In the genomic region with DNA sequence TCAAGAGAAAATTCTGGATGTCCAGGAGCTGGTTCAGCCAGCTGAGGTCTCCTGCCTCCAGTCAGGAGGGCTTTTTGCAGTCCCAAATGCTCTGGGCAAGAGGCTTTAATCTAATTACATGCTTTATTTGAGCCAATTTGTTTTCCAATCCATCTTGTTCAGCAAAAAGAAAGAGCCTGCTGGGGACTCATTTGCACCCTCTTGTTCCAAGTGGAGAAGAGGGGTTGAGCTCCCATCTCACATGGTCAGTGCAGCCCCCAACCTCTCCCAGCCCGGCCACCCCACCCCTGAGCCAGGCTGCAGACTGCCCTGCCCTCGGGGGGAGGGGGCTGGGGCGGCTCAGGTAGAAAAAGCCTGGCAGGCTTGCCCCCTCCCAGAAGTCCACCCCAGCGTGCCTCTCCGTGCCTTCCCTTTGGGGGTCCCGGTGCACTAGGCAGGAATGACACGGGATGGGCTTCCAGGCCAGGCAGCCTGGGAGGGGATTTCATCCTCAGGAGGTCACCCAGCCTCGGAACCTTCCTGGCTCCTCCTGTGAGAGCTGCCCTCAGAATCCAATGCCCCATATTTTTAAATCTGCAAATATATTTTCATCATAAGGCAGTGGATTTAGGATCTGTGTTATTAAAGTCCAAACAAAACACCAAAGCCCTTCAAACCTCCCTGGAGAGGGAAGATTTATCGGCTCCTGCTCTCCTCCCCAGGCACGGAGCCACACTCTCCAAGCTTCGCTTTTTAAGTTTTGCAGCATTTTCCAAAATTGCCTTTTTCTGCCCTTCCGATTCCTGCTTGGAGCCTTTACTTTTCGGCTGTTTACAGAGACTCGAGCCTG, we compare ENCODE assay signal across 17 cellular contexts.
A peak's percentile ranks its signal among the peaks of the same experiment; 100 is the strongest.
DNase-seq lines count a peak whose midpoint lies in the region; ATAC-seq and TF ChIP-seq lines count a peak whose summit lies in the region.
"Had no signal": no experiment of that assay in that cellular context is flagged by ENCODE, and none has a peak within 500 bp of the region (broad histone marks: within the 10 kb centered on the region; RNA-seq: fewer than 3 reads in every experiment).

No MANE protein-coding gene starts in this region.

- H3K4me1 Mint-ChIP-seq in MCF 10A (ENCODE audit: insufficient read depth, unreplicated experiment), result no peaks in the 10 kb centered on the region
- H3K4me1 Mint-ChIP-seq in progenitor cell of endocrine pancreas (ENCODE audit: low read depth), result peaks cover 16% of the 10 kb centered on the region

- no peak for DNase-seq in breast epithelium (ENCODE audit: low spot score in 2 of 2)
- DNase-seq in MCF 10A (ENCODE audit: unreplicated experiment), result no peak
- DNase-seq in progenitor cell of endocrine pancreas (ENCODE audit: low spot score, unreplicated experiment), result no peak
- DNase-seq in vagina (ENCODE audit: extremely low spot score in 2 of 2), result no peak
- no peak for DNase-seq in activated CD4-positive, CD25-positive, alpha-beta regulatory T cell (lab: John Stamatoyannopoulos, UW)
- DNase-seq in occipital lobe (lab: John Stamatoyannopoulos, UW), result no peak
- DNase-seq in activated effector memory CD4-positive, alpha-beta T cell treated with Interleukin-2 at 50 U/mL for 16 hours, result no peak
- DNase-seq: activated CD8-positive, alpha-beta T cell treated with anti-CD3 and anti-CD28 coated beads, Interleukin-2, amount 10 ng/mL, durations not matched to agents 7 days and 5 days; activated naive CD8-positive, alpha-beta T cell treated with anti-CD3 and anti-CD28 coated beads, Interleukin-2, amount 10 ng/mL, durations not matched to agents 7 days and 5 days; DMS79 treated with DMSO at 0.1 percent for 48 hours; effector CD8-positive, alpha-beta T cell; left cardiac atrium; NCI-H1417 treated with DMSO at 0.1 percent for 48 hours; RPMI8226 had no signal

- 9 to 29% methylated on average over 7 to 8 of the region's 14 CpGs for WGBS in gastroesophageal sphincter (ENCODE audit: low coverage in 1 of 2), 2 donors

- H3K4me3 ChIP-seq in breast epithelium, result peak overlapping the region in 2 of 3 donors; percentile 3 to 23
- peak overlapping the region in 1 of 2 donors; percentile 3 for H3K4me3 ChIP-seq in gastroesophageal sphincter
- H3K4me3 ChIP-seq in vagina, result peak overlapping the region in 1 of 2 donors; percentile 23
- H3K4me3 ChIP-seq: mucosa of descending colon had no signal

- H3K27ac Mint-ChIP-seq in MCF 10A (ENCODE audit: low read depth, unreplicated experiment) (no peak overlapping the region), progenitor cell of endocrine pancreas (peak overlapping the region; percentile 22)
- H3K27ac Mint-ChIP-seq: activated CD8-positive, alpha-beta T cell treated with anti-CD3 and anti-CD28 coated beads, Interleukin-2, amount 10 ng/mL, durations not matched to agents 7 days and 5 days; activated naive CD8-positive, alpha-beta T cell treated with anti-CD3 and anti-CD28 coated beads, Interleukin-2, amount 10 ng/mL, durations not matched to agents 7 days and 5 days had no signal

- H3K27me3 ChIP-seq in breast epithelium (no peaks in the 10 kb centered on the region), gastroesophageal sphincter (no peaks in the 10 kb centered on the region), vagina (no peaks in the 10 kb centered on the region)

- intact Hi-C loops in breast epithelium (cut with DNase I; ENCODE audit: low total_unique reads) (loop anchor here (5.0 kb wide), 1 partner anchor 1001 kb away; no protein-coding TSS in a partner anchor), MCF 10A (cut with micrococcal nuclease) (no loop called here), vagina (cut with DNase I) (no loop called here)

- TF ChIP-seq EP300 in gastroesophageal sphincter (IDR thresholded peaks at IDR 0.05), result no peak

- H3K4me3 Mint-ChIP-seq in MCF 10A (ENCODE audit: unreplicated experiment), result no peak overlapping the region
- H3K4me3 Mint-ChIP-seq in progenitor cell of endocrine pancreas (ENCODE audit: low read depth), result no peak overlapping the region
- H3K4me3 Mint-ChIP-seq: activated CD8-positive, alpha-beta T cell treated with anti-CD3 and anti-CD28 coated beads, Interleukin-2, amount 10 ng/mL, durations not matched to agents 7 days and 5 days; activated naive CD8-positive, alpha-beta T cell treated with anti-CD3 and anti-CD28 coated beads, Interleukin-2, amount 10 ng/mL, durations not matched to agents 7 days and 5 days; stimulated activated memory B cell treated with anti-CD40 and anti-IgM and Interleukin-4, amounts not matched to agents 10 μg/mL and 1 μg/mL and 100 μg/mL, for 72 hours had no signal

- H3K9me3 ChIP-seq in breast epithelium (no peaks in the 10 kb centered on the region), gastroesophageal sphincter (no peaks in the 10 kb centered on the region), vagina (no peaks in the 10 kb centered on the region)
- H3K9me3 ChIP-seq: mucosa of descending colon had no signal

- H3K36me3 ChIP-seq in breast epithelium (no peaks in the 10 kb centered on the region), gastroesophageal sphincter (peaks cover 0 to 10% of the 10 kb centered on the region in 2 donors), vagina (no peaks in the 10 kb centered on the region)

- H3K9me3 Mint-ChIP-seq in MCF 10A (ENCODE audit: unreplicated experiment), result peaks cover 16% of the 10 kb centered on the region
- no peaks in the 10 kb centered on the region for H3K9me3 Mint-ChIP-seq in progenitor cell of endocrine pancreas (ENCODE audit: low read depth)
- H3K9me3 Mint-ChIP-seq: activated naive CD8-positive, alpha-beta T cell treated with anti-CD3 and anti-CD28 coated beads, Interleukin-2, amount 10 ng/mL, durations not matched to agents 7 days and 5 days; stimulated activated memory B cell treated with anti-CD40 and anti-IgM and Interleukin-4, amounts not matched to agents 10 μg/mL and 1 μg/mL and 100 μg/mL, for 72 hours had no signal

- H3K36me3 Mint-ChIP-seq in MCF 10A (ENCODE audit: insufficient read depth, unreplicated experiment), result peaks cover 4% of the 10 kb centered on the region
- H3K36me3 Mint-ChIP-seq in progenitor cell of endocrine pancreas (ENCODE audit: insufficient read depth), result no peaks in the 10 kb centered on the region
- H3K36me3 Mint-ChIP-seq: activated naive CD8-positive, alpha-beta T cell treated with anti-CD3 and anti-CD28 coated beads, Interleukin-2, amount 10 ng/mL, durations not matched to agents 7 days and 5 days; stimulated activated memory B cell treated with anti-CD40 and anti-IgM and Interleukin-4, amounts not matched to agents 10 μg/mL and 1 μg/mL and 100 μg/mL, for 72 hours had no signal

- no peak for TF ChIP-seq CTCF in breast epithelium (IDR thresholded peaks at IDR 0.05)
- no peak for TF ChIP-seq CTCF in MCF 10A (IDR thresholded peaks at IDR 0.05; ENCODE audit: unreplicated experiment)
- no peak for TF ChIP-seq CTCF in gastroesophageal sphincter (IDR thresholded peaks at IDR 0.05)
- TF ChIP-seq CTCF in progenitor cell of endocrine pancreas (IDR thresholded peaks at IDR 0.05; ENCODE audit: unreplicated experiment), result no peak
- no peak for TF ChIP-seq CTCF in vagina (IDR thresholded peaks at IDR 0.05)

- CTCF ChIA-PET in MCF 10A (lab: Yijun Ruan, JAX), result interaction anchor here (0.6 kb wide), 1 partner anchor 325 kb away, joined by 3 read pairs; no protein-coding TSS in a partner anchor

- H3K27ac ChIP-seq in breast epithelium (peak overlapping the region in 1 of 2 donors; percentile 38), gastroesophageal sphincter (peak overlapping the region in 3 of 4 donors; percentile 54 to 68 (median 66)), vagina (peak overlapping the region; percentile 34)

- TF ChIP-seq POLR2A in breast epithelium (IDR thresholded peaks at IDR 0.05), result no peak
- TF ChIP-seq POLR2A in gastroesophageal sphincter (IDR thresholded peaks at IDR 0.05), result no peak
- no peak for TF ChIP-seq POLR2A in vagina (IDR thresholded peaks at IDR 0.05)

- POLR2A ChIA-PET in MCF 10A (lab: Yijun Ruan, JAX), result no interaction called here

- no peak for ATAC-seq in gastroesophageal sphincter
- ATAC-seq: activated CD8-positive, alpha-beta T cell treated with anti-CD3 and anti-CD28 coated beads, Interleukin-2, amount 10 ng/mL, durations not matched to agents 7 days and 5 days; left cardiac atrium; stimulated activated memory B cell treated with anti-CD40 and anti-IgM and Interleukin-4, amounts not matched to agents 10 μg/mL and 1 μg/mL and 100 μg/mL, for 72 hours had no signal

- H3K27me3 Mint-ChIP-seq in MCF 10A (ENCODE audit: insufficient read depth, unreplicated experiment), result peaks cover 24% of the 10 kb centered on the region
- H3K27me3 Mint-ChIP-seq in progenitor cell of endocrine pancreas, result peaks cover 58% of the 10 kb centered on the region
- H3K27me3 Mint-ChIP-seq: stimulated activated memory B cell treated with anti-CD40 and anti-IgM and Interleukin-4, amounts not matched to agents 10 μg/mL and 1 μg/mL and 100 μg/mL, for 72 hours had no signal

- no peaks in the 10 kb centered on the region for H3K4me1 ChIP-seq in breast epithelium
- H3K4me1 ChIP-seq in gastroesophageal sphincter, result peaks cover 3 to 32% (median 10%) of the 10 kb centered on the region in 3 donors
- peaks cover 23% of the 10 kb centered on the region for H3K4me1 ChIP-seq in vagina

- no TSS peak for BruUV-seq in MCF 10A (replicated peaks; lab: Mats Ljungman, UMichigan)
